Comparison of ENCODE assay signal across 1 cellular context in genomic region chr2:135741395-135742306, GRCh38.
TF ChIP-seq lines count a peak whose summit lies in the region.

Gene UBXN4 (plus strand): TSS chr2:135741855. CDS start chr2:135741930, 75 bp downstream.

TF ChIP-seq in SK-N-SH, 30 proteins besides CTCF, POLR2A, EP300 and RAD21 (continued from another document):
- TF ChIP-seq CHD2 (IDR thresholded peaks at IDR 0.05; ENCODE audit: low read length, partially characterized antibody) (peak; percentile 84), GABPA (IDR thresholded peaks at IDR 0.05; ENCODE audit: low read depth) (peak; percentile 61), FOSL2 (IDR thresholded peaks at IDR 0.05; ENCODE audit: borderline replicate concordance, low read depth) (peak; percentile 81; the same call in 1 of the 2 replicates), USF2 (IDR thresholded peaks at IDR 0.05; ENCODE audit: borderline replicate concordance, low read depth, low read length) (no peak), TEAD4 (IDR thresholded peaks at IDR 0.05; ENCODE audit: borderline replicate concordance, insufficient read depth) (0 out of 2 replicates have a peak, but pooled peaks have one; percentile 63), EZH2phosphoT487 (IDR thresholded peaks at IDR 0.05; ENCODE audit: borderline replicate concordance, low read depth) (no peak), MEF2A (IDR thresholded peaks at IDR 0.05; ENCODE audit: borderline replicate concordance, low read depth) (no peak), SIN3A (IDR thresholded peaks at IDR 0.05; ENCODE audit: borderline replicate concordance, low read depth, low read length) (peak; percentile 76; the same call in 1 of the 2 replicates), MXI1 (IDR thresholded peaks at IDR 0.05; ENCODE audit: low read depth, low read length) (peak; percentile 85), ELF1 (IDR thresholded peaks at IDR 0.05) (peak; percentile 97), RFX5 (IDR thresholded peaks at IDR 0.05; ENCODE audit: low read length) (0 out of 2 replicates have a peak, but pooled peaks have one; percentile 47), REST (IDR thresholded peaks at IDR 0.05; ENCODE audit: low read depth, low read length) (no peak), NRF1 (IDR thresholded peaks at IDR 0.05; ENCODE audit: low read depth, low read length) (peak; percentile 69), USF1 (IDR thresholded peaks at IDR 0.05; ENCODE audit: borderline replicate concordance, low read depth) (no peak), NFIC (IDR thresholded peaks at IDR 0.05; ENCODE audit: borderline replicate concordance) (no peak)
